ENCODE assay signal across 27 cellular contexts in genomic region chr6:99485395-99485773, GRCh38.
"Had no signal": no experiment of that assay in that cellular context is flagged by ENCODE, and none has a peak within 500 bp of the region (broad histone marks: within the 10 kb centered on the region; RNA-seq: fewer than 3 reads in every experiment).

No MANE protein-coding gene starts in this region.

- H3K27me3 ChIP-seq: esophagus squamous epithelium, gastroesophageal sphincter, heart left ventricle, sigmoid colon, upper lobe of left lung had no signal

- H3K4me1 ChIP-seq: gastroesophageal sphincter, heart left ventricle, upper lobe of left lung had no signal

- H3K4me2 ChIP-seq: smooth muscle cell had no signal

- H3K9me3 ChIP-seq: esophagus squamous epithelium, gastroesophageal sphincter, heart left ventricle, sigmoid colon, upper lobe of left lung had no signal

- H3K4me3 ChIP-seq: esophagus squamous epithelium, gastroesophageal sphincter, heart left ventricle, sigmoid colon, smooth muscle cell, upper lobe of left lung had no signal

- H3K27ac ChIP-seq: esophagus squamous epithelium, gastroesophageal sphincter, heart left ventricle, sigmoid colon, upper lobe of left lung had no signal

- DNase-seq: activated CD4-positive, alpha-beta T cell treated with anti-CD3 and anti-CD28 coated beads for 36 hours; activated CD4-positive, alpha-beta T cell treated with anti-CD3 and anti-CD28 coated beads, Interleukin-2, amount 50 U/mL, for 4 hours; activated CD8-positive, alpha-beta memory T cell treated with anti-CD3 and anti-CD28 coated beads for 24 hours; activated CD8-positive, alpha-beta memory T cell treated with anti-CD3 and anti-CD28 coated beads, Interleukin-2, amount 50 U/mL, for 4 hours; activated naive CD4-positive, alpha-beta T cell treated with anti-CD3 and anti-CD28 coated beads, Interleukin-2, amount 10 ng/mL, durations not matched to agents 7 days and 5 days; activated T-cell treated with anti-CD3 and anti-CD28 coated beads, Interleukin-2, amount 50 U/mL, for 24 hours; amygdala; cortex of kidney; endodermal cell; esophagus squamous epithelium; heart left ventricle; left ventricle myocardium superior; mammary epithelial cell; midbrain; retina; sigmoid colon; stimulated activated CD4-positive, alpha-beta T cell treated with anti-CD3 and anti-CD28 coated beads, Interleukin-2, amount 100 ng/mL, for 48 hours; stimulated activated CD8-positive, alpha-beta memory T cell treated with anti-CD3 and anti-CD28 coated beads, Interleukin-4, amount 100 ng/mL, for 48 hours; stimulated activated naive CD4-positive, alpha-beta T cell; upper lobe of left lung had no signal

- ATAC-seq: activated CD4-positive, alpha-beta T cell treated with anti-CD3 and anti-CD28 coated beads for 36 hours; activated T-helper 17 cell treated with anti-CD3 and anti-CD28 coated beads, Interleukin-2, amount 50 U/mL, for 72 hours; gastroesophageal sphincter; heart left ventricle; left ventricle myocardium superior; natural killer cell treated with Interleukin-12 subunit alpha and Interleukin-12 subunit beta and Interleukin-15 and Interleukin-18, amount 100 ng/mL, for 72 hours; WTC11 had no signal

- FAIRE-seq: bronchial epithelial cell, islet of Langerhans had no signal
